Comparison of ENCODE assay signal across 25 cellular contexts in the genomic region with DNA sequence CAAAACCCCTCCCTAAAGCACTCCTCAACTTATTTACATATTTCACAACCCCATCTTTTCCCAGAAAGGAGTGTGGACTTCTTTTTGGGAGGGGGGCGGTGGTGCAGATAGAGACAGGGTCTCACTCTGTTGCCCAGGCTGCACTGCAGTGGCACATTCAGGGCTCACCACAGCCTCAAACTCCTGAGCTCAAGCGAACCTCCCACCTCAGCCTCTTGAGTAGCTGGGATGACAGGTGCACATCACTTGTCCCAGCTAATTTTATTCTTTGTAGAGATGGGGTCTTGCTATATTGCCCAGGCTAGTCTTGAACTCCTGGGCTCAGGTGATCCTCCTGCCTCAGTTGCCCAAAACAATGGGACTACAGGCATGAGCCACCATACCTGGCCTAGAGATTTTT. TPM values are rescaled to one million over a fixed set of nuclear protein-coding genes. Genes with fewer than 3 reads are reported as not detected.
A peak's percentile ranks its signal among the peaks of the same experiment; 100 is the strongest.
DNase-seq lines count a peak whose midpoint lies in the region; ATAC-seq, FAIRE-seq and TF ChIP-seq lines count a peak whose summit lies in the region.
"Had no signal": no experiment of that assay in that cellular context is flagged by ENCODE, and none has a peak within 500 bp of the region (broad histone marks: within the 10 kb centered on the region; RNA-seq: fewer than 3 reads in every experiment).

No MANE protein-coding gene starts in this region.

- TF ChIP-seq EP300 in HepG2 (IDR thresholded peaks at IDR 0.05; ENCODE audit: low read depth in 2 of 2, low read length in 2 of 2): no peak
- TF ChIP-seq EP300 in HepG2 (CRISPR knock-in tag; IDR thresholded peaks at IDR 0.05; ENCODE audit: borderline replicate concordance): no peak

- H3K27me3 ChIP-seq in HepG2 (ENCODE audit: control insufficient read depth in 1 of 2, insufficient read depth in 2 of 2, low read length in 2 of 2) (peaks cover 0 to 25% of the 10 kb centered on the region in 2 experiments; a peak in 1 of 5 replicates), right lobe of liver (no peaks in the 10 kb centered on the region), PC-3 (ENCODE audit: low read length) (no peaks in the 10 kb centered on the region)
- H3K27me3 ChIP-seq: BE2C had no signal

- H3K4me3 Mint-ChIP-seq in WTC11: no peak overlapping the region
- H3K4me3 Mint-ChIP-seq: CD4-positive, CD25-positive, alpha-beta regulatory T cell; CD8-positive, alpha-beta T cell had no signal

- H3K27ac ChIP-seq in HepG2 (ENCODE audit: extremely low read length, insufficient read depth, low read length): no peak overlapping the region
- H3K27ac ChIP-seq in right lobe of liver: no peak overlapping the region
- no peak overlapping the region for H3K27ac ChIP-seq in PC-3 (ENCODE audit: low read length)
- H3K27ac ChIP-seq: A549, C4-2B had no signal

- in situ Hi-C loops in HepG2 (cut with HindIII; ENCODE audit: extremely low pct_ligation_motif_present, low pct_unique_long_range_greater_than_20kb): no loop called here

- H3K79me2 ChIP-seq in HepG2 (ENCODE audit: insufficient read depth, low read length) (no peaks in the 10 kb centered on the region), PC-3 (ENCODE audit: low read length) (no peaks in the 10 kb centered on the region)

- TF ChIP-seq RAD21 in HepG2 (CRISPR knock-in tag; IDR thresholded peaks at IDR 0.05): no peak

- POLR2A ChIA-PET in HepG2 (lab: Yijun Ruan, JAX): no interaction called here
- POLR2A ChIA-PET in WTC11 (lab: Charles Lee): no interaction called here
- POLR2A ChIA-PET in PC-3 (lab: Charles Lee; ENCODE audit: unreplicated experiment): no interaction called here

- H3K9me3 ChIP-seq in HepG2 (ENCODE audit: low read length): no peaks in the 10 kb centered on the region
- no peaks in the 10 kb centered on the region for H3K9me3 ChIP-seq in right lobe of liver
- no peaks in the 10 kb centered on the region for H3K9me3 ChIP-seq in PC-3 (ENCODE audit: low read length)
- H3K9me3 ChIP-seq: A549, BE2C, HAP-1 had no signal

- H3K27me3 Mint-ChIP-seq in WTC11 (ENCODE audit: low read depth): no peaks in the 10 kb centered on the region
- H3K27me3 Mint-ChIP-seq: CD4-positive, CD25-positive, alpha-beta regulatory T cell had no signal

- no peak overlapping the region for H3K27ac Mint-ChIP-seq in WTC11
- H3K27ac Mint-ChIP-seq: CD8-positive, alpha-beta T cell had no signal

- CTCF ChIA-PET in HepG2 (lab: Yijun Ruan, JAX; ENCODE audit: low intra/inter-chr PET ratio, low total read pairs): no interaction called here
- CTCF ChIA-PET in WTC11 (lab: Charles Lee): no interaction called here
- CTCF ChIA-PET in PC-3 (lab: Charles Lee): no interaction called here

- FAIRE-seq in HepG2 (lab: Jason Lieb, UNC): no peak
- FAIRE-seq: A549, D721Med, GM12878, GM19239, H54 had no signal

- WGBS in HepG2 (ENCODE audit: low lambda C conversion rate): 4% methylated on average over 2 of the region's 2 CpGs
- 67% methylated on average over 2 of the region's 2 CpGs for WGBS in right lobe of liver (ENCODE audit: insufficient coverage, low coverage, low lambda C conversion rate, missing lambda C conversion rate)

- DNase-seq in HepG2 (ENCODE audit: low spot score): no peak
- no peak for DNase-seq in right lobe of liver
- no peak for DNase-seq in WTC11 (ENCODE audit: low spot score)
- peak; percentile 68 for DNase-seq in mesenteric fat pad (ENCODE audit: low spot score)
- no peak for DNase-seq in central memory CD4-positive, alpha-beta T cell
- DNase-seq in PC-3: no peak
- DNase-seq: 8988T; ACHN; AML-193; BE2C; CD4-positive, CD25-positive, alpha-beta regulatory T cell; CD8-positive, alpha-beta T cell; DMS 273 treated with DMSO at 0.1 percent for 48 hours; DMS79; EL; GDM1; GOT3 had no signal

- H3K4me2 ChIP-seq in HepG2 (ENCODE audit: low read depth, low read length): no peak overlapping the region
- no peak overlapping the region for H3K4me2 ChIP-seq in PC-3 (ENCODE audit: low read length)
- H3K4me2 ChIP-seq: A549 had no signal

- intact Hi-C loops in HepG2 (cut with micrococcal nuclease; ENCODE audit: unreplicated experiment) (loop anchor here (5.0 kb wide), 1 partner anchor 1104 kb away; no protein-coding TSS in a partner anchor), right lobe of liver (cut with DNase I) (no loop called here), PC-3 (cut with micrococcal nuclease) (no loop called here)

- no peaks in the 10 kb centered on the region for H3F3A ChIP-seq in PC-3 (ENCODE audit: low read length, unreplicated experiment)

- H3K4me1 ChIP-seq in HepG2 (ENCODE audit: insufficient read depth, low read length) (peaks cover 33% of the 10 kb centered on the region), right lobe of liver (no peaks in the 10 kb centered on the region), PC-3 (ENCODE audit: insufficient read depth, low read length) (no peaks in the 10 kb centered on the region)
- H3K4me1 ChIP-seq: A549, BE2C, HAP-1 had no signal

- H3K9me2 ChIP-seq in PC-3 (replicated peaks; ENCODE audit: low read length): no peaks in the 10 kb centered on the region

- H4K20me1 ChIP-seq in HepG2 (ENCODE audit: insufficient read depth, low read length): no peaks in the 10 kb centered on the region
- no peaks in the 10 kb centered on the region for H4K20me1 ChIP-seq in PC-3 (ENCODE audit: low read length)

- BruUV-seq in HepG2 (replicated peaks; lab: Mats Ljungman, UMichigan) (no TSS peak), PC-3 (replicated peaks; lab: Mats Ljungman, UMichigan) (no TSS peak)

- no peak for TF ChIP-seq CTCF in HepG2 (CRISPR knock-in tag; IDR thresholded peaks at IDR 0.05)
- TF ChIP-seq CTCF in right lobe of liver (IDR thresholded peaks at IDR 0.05): no peak
- no peak for TF ChIP-seq CTCF in WTC11 (IDR thresholded peaks at IDR 0.05)
- TF ChIP-seq CTCF in PC-3 (conservative IDR thresholded peaks at IDR 0.05; ENCODE audit: low read depth, low read length): no peak

- H3K36me3 ChIP-seq in HepG2 (replicated peaks in 1 of 2; ENCODE audit: control insufficient read depth in 1 of 2, insufficient read depth in 2 of 2, low read length in 2 of 2) (no peaks in the 10 kb centered on the region), right lobe of liver (no peaks in the 10 kb centered on the region), PC-3 (ENCODE audit: low read depth, low read length) (no peaks in the 10 kb centered on the region)
- H3K36me3 ChIP-seq: BE2C had no signal

- peaks cover 22% of the 10 kb centered on the region for H3K4me1 Mint-ChIP-seq in WTC11

- ATAC-seq in HepG2: no peak
- ATAC-seq in right lobe of liver: no peak
- no peak for ATAC-seq in WTC11
- no peak for ATAC-seq in GM21529 (IDR thresholded peaks at IDR 0.05; ENCODE audit: unreplicated experiment)
- no peak for ATAC-seq in PC-3
- ATAC-seq: A549; CD8-positive, alpha-beta T cell; GM12878 had no signal

- H3K9ac ChIP-seq in HepG2 (ENCODE audit: insufficient read depth, low read depth, low read length) (no peak overlapping the region), PC-3 (ENCODE audit: low read length) (no peak overlapping the region)

- H2AFZ ChIP-seq in HepG2 (ENCODE audit: low read length): no peak overlapping the region
- H2AFZ ChIP-seq in PC-3 (ENCODE audit: low read length): no peak overlapping the region

- no peak overlapping the region for H3K4me3 ChIP-seq in HepG2 (replicated peaks in 1 of 3; ENCODE audit: insufficient read depth in 1 of 3, low read depth in 2 of 3, low read length in 3 of 3)
- no peak overlapping the region for H3K4me3 ChIP-seq in right lobe of liver
- H3K4me3 ChIP-seq in PC-3 (ENCODE audit: low read length): no peak overlapping the region
- H3K4me3 ChIP-seq: A549, GM12878, HAP-1 had no signal

- TF ChIP-seq POLR2A in HepG2 (IDR thresholded peaks at IDR 0.05; ENCODE audit: insufficient read depth in 1 of 2, low read depth in 2 of 2, low read length in 2 of 2): no peak
- TF ChIP-seq POLR2A in right lobe of liver (IDR thresholded peaks at IDR 0.05): no peak

- no peaks in the 10 kb centered on the region for H3K9me3 Mint-ChIP-seq in WTC11
- H3K9me3 Mint-ChIP-seq: CD4-positive, CD25-positive, alpha-beta regulatory T cell; CD8-positive, alpha-beta T cell had no signal

- peaks cover 3% of the 10 kb centered on the region; the same call in 1 of the 2 replicates for H3K36me3 Mint-ChIP-seq in WTC11

TF ChIP-seq in HepG2, 621 proteins besides CTCF, POLR2A, EP300 and RAD21:
- TF ChIP-seq ZNF724P (CRISPR knock-in tag; IDR thresholded peaks at IDR 0.05; ENCODE audit: borderline replicate concordance) (no peak), ELF1 (CRISPR knock-in tag; IDR thresholded peaks at IDR 0.05) (no peak), ZNF121 (CRISPR knock-in tag; IDR thresholded peaks at IDR 0.05) (0 out of 2 replicates have a peak, but pooled peaks have one; percentile 10)
TF ChIP-seq in HepG2: peak in this region for 1.

TF ChIP-seq in WTC11, 78 proteins besides CTCF, POLR2A, EP300 and RAD21:
- TF ChIP-seq ZNF121 (CRISPR knock-in tag; IDR thresholded peaks at IDR 0.05) (peak; percentile 70; the same call in 1 of the 2 replicates), TEAD1 (CRISPR knock-in tag; IDR thresholded peaks at IDR 0.05) (no peak)

RNA-seq across cellular contexts. Expression of a gene that starts 44.1 kb away (rescaled TPM):
- total RNA-seq in HepG2 (2016; rRNA removed; fragmentation: Illumina TruSeq; extraction: Trizol): 0.11 TPM in 1 of 2 replicates, not detected in the other
- not detected in 2 replicates for total RNA-seq in HepG2 (2016; cell fraction: cytosol; rRNA removed; fragmentation: Illumina TruSeq; extraction: Trizol; ENCODE audit: low read depth)
- 0.13 and 0.21 TPM in 2 replicates for total RNA-seq in HepG2 (2016; cell fraction: insoluble cytoplasmic fraction; rRNA removed; fragmentation: Illumina TruSeq; extraction: Trizol)
- total RNA-seq in HepG2 (2016; cell fraction: membrane; rRNA removed; fragmentation: Illumina TruSeq; extraction: Trizol): 0.21 TPM in 1 of 2 replicates, not detected in the other
- total RNA-seq in HepG2 (2016; cell fraction: nucleus; rRNA removed; fragmentation: Illumina TruSeq; extraction: Trizol): not detected in 2 replicates
- 0.40 and 0.61 TPM in 2 replicates for polyA plus RNA-seq in HepG2 (2011; rRNA removed)
- 0.10 and 0.42 TPM in 2 replicates for polyA plus RNA-seq in HepG2 (2011; cell fraction: cytosol; rRNA removed)
- polyA plus RNA-seq in HepG2 (2011; cell fraction: nucleus; rRNA removed): 1.8 and 2.6 TPM in 2 replicates
- polyA plus RNA-seq in HepG2 (2012): 0.12 and 0.13 TPM in 2 replicates
- not detected in 2 replicates for polyA plus RNA-seq in HepG2 (2016; cell fraction: cytosol; fragmentation: Illumina TruSeq; extraction: Trizol; ENCODE audit: low read depth)
- polyA plus RNA-seq in HepG2 (2016; cell fraction: insoluble cytoplasmic fraction; fragmentation: Illumina TruSeq; extraction: Trizol; ENCODE audit: low read depth): not detected in 2 replicates
- polyA plus RNA-seq in HepG2 (2016; cell fraction: membrane; fragmentation: Illumina TruSeq; extraction: Trizol; ENCODE audit: low read depth): 0.36 TPM in 1 of 2 replicates, not detected in the other
- polyA plus RNA-seq in HepG2 (2016; cell fraction: nucleus; fragmentation: Illumina TruSeq; extraction: Trizol; ENCODE audit: insufficient read depth, low read depth): not detected in 2 replicates
- polyA minus RNA-seq in HepG2 (2011; rRNA and poly(A)+ RNA removed; ENCODE audit: low replicate concordance): 1.3 and 222 TPM in 2 replicates
- 1.1 and 1.8 TPM in 2 replicates for polyA minus RNA-seq in HepG2 (2011; cell fraction: cytosol; rRNA and poly(A)+ RNA removed)
- polyA minus RNA-seq in HepG2 (2011; cell fraction: nucleus; rRNA and poly(A)+ RNA removed): 0.77 and 1.2 TPM in 2 replicates
- total RNA-seq in right lobe of liver: 1 to 10 TPM; 2.2 to 7.0 (median 5.6) TPM
- 37.1 to 41.7 TPM (median 39.4 TPM) in 3 replicates for total RNA-seq in WTC11 (2021)
- total RNA-seq in mesenteric fat pad: 216 TPM
- total RNA-seq in PC-3 (2014; rRNA removed): 52.0 and 70.3 TPM in 2 replicates
